Comparison of ENCODE assay signal across 27 cellular contexts in the genomic region with DNA sequence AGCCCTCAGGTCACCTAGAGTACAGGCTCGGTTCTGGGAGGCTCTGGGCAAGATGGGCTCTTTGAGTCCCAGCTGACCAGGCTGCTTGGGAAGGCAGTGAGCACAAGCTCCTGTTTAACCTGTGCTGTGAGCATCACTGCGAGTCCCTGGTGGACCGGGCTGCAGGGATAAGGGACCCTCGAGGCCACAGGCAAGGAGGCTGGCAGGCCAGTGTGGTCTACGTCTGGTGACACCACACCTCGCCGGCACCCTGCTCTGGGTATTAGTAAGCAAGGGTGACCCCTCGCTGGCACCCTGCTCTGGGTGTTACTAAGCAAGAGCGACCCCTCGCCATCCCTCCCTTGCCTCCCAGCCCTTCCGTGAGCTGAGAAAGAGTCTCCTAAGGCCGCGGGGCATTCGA.
"Had no signal": no experiment of that assay in that cellular context is flagged by ENCODE, and none has a peak within 500 bp of the region (broad histone marks: within the 10 kb centered on the region; RNA-seq: fewer than 3 reads in every experiment).

No MANE protein-coding gene starts in this region.

- H3K4me1 ChIP-seq: ascending aorta had no signal

- H3K27ac ChIP-seq: ascending aorta, cardiac muscle cell, VCaP had no signal

- H3K36me3 ChIP-seq: ascending aorta, cardiac muscle cell had no signal

- H3K4me3 ChIP-seq: ascending aorta, cardiac muscle cell had no signal

- H3K9me3 ChIP-seq: ascending aorta had no signal

- DNase-seq: activated B cell treated with CpG ODN at 0.5 μM for 24 hours; activated CD4-positive, alpha-beta memory T cell treated with anti-CD3 and anti-CD28 coated beads, Interleukin-2, amount 10 ng/mL, durations not matched to agents 7 days and 5 days; activated CD4-positive, alpha-beta T cell treated with anti-CD3 and anti-CD28 coated beads for 48 hours; activated CD4-positive, alpha-beta T cell treated with anti-CD3 and anti-CD28 coated beads, Interleukin-2, amount 10 ng/mL, durations not matched to agents 7 days and 5 days; activated CD4-positive, alpha-beta T cell treated with anti-CD3 and anti-CD28 coated beads, Interleukin-2, amount 50 U/mL, for 48 hours; activated CD4-positive, CD25-positive, alpha-beta regulatory T cell treated with anti-CD3 and anti-CD28 coated beads, Interleukin-2, amount 50 U/mL, for 72 hours; activated CD8-positive, alpha-beta memory T cell treated with anti-CD3 and anti-CD28 coated beads for 24 hours; activated CD8-positive, alpha-beta memory T cell treated with anti-CD3 and anti-CD28 coated beads, Interleukin-2, amount 10 ng/mL, durations not matched to agents 7 days and 5 days; activated CD8-positive, alpha-beta memory T cell treated with anti-CD3 and anti-CD28 coated beads, Interleukin-2, amount 50 U/mL, for 48 hours; activated CD8-positive, alpha-beta T cell treated with anti-CD3 and anti-CD28 coated beads, Interleukin-2, amount 10 ng/mL, durations not matched to agents 7 days and 5 days; activated gamma-delta T cell; activated naive CD4-positive, alpha-beta T cell treated with anti-CD3 and anti-CD28 coated beads, Interleukin-2, amount 10 ng/mL, durations not matched to agents 7 days and 5 days; activated naive CD4-positive, alpha-beta T cell treated with Interleukin-2 at 50 U/mL for 16 hours; activated naive CD8-positive, alpha-beta T cell treated with anti-CD3 and anti-CD28 coated beads, Interleukin-2, amount 10 ng/mL, durations not matched to agents 7 days and 5 days; activated naive CD8-positive, alpha-beta T cell treated with anti-CD3 and anti-CD28 coated beads, Interleukin-2, amount 50 U/mL, for 24 hours; activated T-cell treated with anti-CD3 and anti-CD28 coated beads, Interleukin-2, amount 50 U/mL, for 24 hours; activated T-cell treated with anti-CD3 and anti-CD28 coated beads, Interleukin-2, amount 50 U/mL, for 48 hours; amygdala; anterior cingulate cortex; caudate nucleus; cerebellar nuclear complex; T-helper 1 cell; T-helper 2 cell; T-helper 9 cell had no signal

- ATAC-seq: activated CD8-positive, alpha-beta memory T cell treated with anti-CD3 and anti-CD28 coated beads, Interleukin-2, amount 10 ng/mL, durations not matched to agents 7 days and 5 days; activated CD8-positive, alpha-beta T cell treated with anti-CD3 and anti-CD28 coated beads, Interleukin-2, amount 10 ng/mL, durations not matched to agents 7 days and 5 days; activated naive CD8-positive, alpha-beta T cell treated with anti-CD3 and anti-CD28 coated beads, Interleukin-2, amount 50 U/mL, for 24 hours had no signal

- H3K27me3 ChIP-seq: ascending aorta, cardiac muscle cell had no signal
